In genomic region chr4:68858039-68858438, GRCh38 we compare ENCODE assay signal across 9 cellular contexts. TPM values are rescaled to one million over a fixed set of nuclear protein-coding genes. Genes with fewer than 3 reads are reported as not detected.
"Had no signal": no experiment of that assay in that cellular context is flagged by ENCODE, and none has a peak within 500 bp of the region (broad histone marks: within the 10 kb centered on the region; RNA-seq: fewer than 3 reads in every experiment).

No MANE protein-coding gene starts in this region.

- ATAC-seq: GM12878 had no signal

- H3K4me3 ChIP-seq: GM12878 had no signal

- FAIRE-seq: G401.6, GM12878, GM12891, GM12892, GM18507, GM19239 had no signal

- DNase-seq: GDM1, GF-D8 had no signal

RNA-seq across cellular contexts. Expression of gene UGT2B10, which starts 42.2 kb away (rescaled TPM):
- total RNA-seq: G401, GM12878 had no signal
- polyA plus RNA-seq: GM12878 had no signal
